In the genomic region with DNA sequence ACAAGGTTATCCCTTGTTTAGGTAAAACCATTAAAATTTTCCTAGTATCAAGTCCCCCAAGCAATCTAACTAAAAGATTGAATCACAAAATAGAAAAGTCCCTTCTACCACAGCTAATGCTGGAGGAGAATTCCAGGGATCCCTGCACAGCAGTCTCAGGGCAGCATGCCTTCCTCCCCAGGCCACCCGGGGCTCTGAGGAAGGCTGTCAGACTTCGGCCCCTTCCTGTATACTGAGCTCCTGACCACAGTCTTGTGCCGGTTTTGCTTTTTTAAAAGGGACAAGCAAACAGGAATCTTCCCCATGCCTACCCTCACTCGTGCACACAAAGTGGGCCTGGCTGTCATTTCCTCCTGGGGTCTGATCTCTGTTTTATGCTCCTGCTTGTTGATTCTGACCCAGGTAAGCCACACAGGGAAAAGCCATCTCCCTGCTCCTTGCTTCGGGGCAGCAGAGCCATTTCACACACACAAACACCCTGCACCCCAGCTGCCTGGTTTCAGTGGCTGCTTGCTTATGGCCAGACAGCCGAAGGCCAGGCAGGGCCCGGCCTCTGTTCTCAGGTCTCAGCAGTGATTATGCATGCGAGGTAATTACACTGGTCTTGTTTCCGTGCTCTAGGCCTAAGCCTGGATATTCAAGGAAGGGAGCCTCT, we compare ENCODE assay signal across 12 cellular contexts.
A peak's percentile ranks its signal among the peaks of the same experiment; 100 is the strongest.
DNase-seq lines count a peak whose midpoint lies in the region; ATAC-seq, FAIRE-seq and TF ChIP-seq lines count a peak whose summit lies in the region.
"Had no signal": no experiment of that assay in that cellular context is flagged by ENCODE, and none has a peak within 500 bp of the region (broad histone marks: within the 10 kb centered on the region; RNA-seq: fewer than 3 reads in every experiment).

No MANE protein-coding gene starts in this region.

- H4K91ac ChIP-seq in IMR-90 (ENCODE audit: insufficient read depth, low read depth, low read length): peak overlapping the region; percentile 95

- POLR2A ChIA-PET in IMR-90 (lab: Charles Lee; ENCODE audit: unreplicated experiment): interaction anchor here (0.5 kb wide), 1 partner anchor 67 kb away, joined by 6 read pairs; no protein-coding TSS in a partner anchor

- H3K4me1 ChIP-seq in IMR-90 (ENCODE audit: control insufficient read depth, insufficient read depth, low read length): peaks cover 40% of the 10 kb centered on the region
- H3K4me1 ChIP-seq in astrocyte (ENCODE audit: insufficient read depth, low read length): peaks cover 40% of the 10 kb centered on the region
- peaks cover 2 to 51% (median 32%) of the 10 kb centered on the region in 4 donors for H3K4me1 ChIP-seq in stomach

- peak overlapping the region; percentile 69 for H4K5ac ChIP-seq in IMR-90 (ENCODE audit: low read depth, low read length)

- peak overlapping the region; percentile 86 for H2BK5ac ChIP-seq in IMR-90 (ENCODE audit: low read depth, low read length, poor library complexity, severe bottlenecking)

- peaks cover 38% of the 10 kb centered on the region for H3K4me1 Mint-ChIP-seq in astrocyte (ENCODE audit: low read depth, unreplicated experiment)
- H3K4me1 Mint-ChIP-seq: T-cell had no signal

- peak overlapping the region; percentile 89 for H3K18ac ChIP-seq in IMR-90 (ENCODE audit: low read depth, low read length)

- H3K4me2 ChIP-seq in IMR-90 (ENCODE audit: low read depth, low read length) (peak overlapping the region; percentile 2; the same call in 1 of the 2 replicates), astrocyte (ENCODE audit: low read length) (peak overlapping the region; percentile 71)

- intact Hi-C loops in IMR-90 (cut with micrococcal nuclease) (loop anchor here (1.0 to 10.0 kb wide), 8 partner anchors 20 to 568 kb away; a partner anchor contains a TSS), stomach (cut with DNase I; ENCODE audit: low total_unique reads) (no loop called here)

- dilution Hi-C loops in IMR-90 (cut with HindIII; ENCODE audit: low sequenced_read_pairs, unreplicated experiment): no loop called here

- no peak for TF ChIP-seq CTCF in IMR-90 (conservative IDR thresholded peaks at IDR 0.05; ENCODE audit: low read depth, low read length)
- TF ChIP-seq CTCF in astrocyte (IDR thresholded peaks at IDR 0.05; ENCODE audit: insufficient read depth, low read depth, low read length): no peak
- TF ChIP-seq CTCF in stomach (IDR thresholded peaks at IDR 0.05): no peak

- BruUV-seq in IMR-90 (replicated peaks; lab: Mats Ljungman, UMichigan): no TSS peak

- no peaks in the 10 kb centered on the region for H3K79me1 ChIP-seq in IMR-90 (ENCODE audit: low read depth in 1 of 2, low read length in 2 of 2)

- WGBS in IMR-90 (ENCODE audit: extremely low coverage in 2 of 2, insufficient read length in 1 of 2), 2 experiments: 22% methylated on average over 8 of the region's 9 CpGs; no CpG with 5 or more reads in 1 of the 2 experiments
- 40 to 66% (median 63%) methylated on average over 9 of the region's 9 CpGs for WGBS in stomach, 5 donors

- peaks cover 2% of the 10 kb centered on the region for H3K27me3 Mint-ChIP-seq in astrocyte (ENCODE audit: low read depth, unreplicated experiment)

- H2BK15ac ChIP-seq in IMR-90 (ENCODE audit: low read depth, low read length): peak overlapping the region; percentile 90; the same call in 2 of the 3 replicates

- H3K9me1 ChIP-seq in IMR-90 (ENCODE audit: insufficient read depth, low read length): peaks cover 24% of the 10 kb centered on the region

- peak overlapping the region; percentile 96 for H2BK20ac ChIP-seq in IMR-90 (ENCODE audit: low read depth, low read length)

- H2AFZ ChIP-seq in IMR-90 (replicated peaks; ENCODE audit: low read length, poor library complexity) (peak overlapping the region; percentile 82), astrocyte (ENCODE audit: low read depth, low read length) (peak overlapping the region; percentile 66)

- peak overlapping the region; percentile 97 for H3K4ac ChIP-seq in IMR-90 (ENCODE audit: low read depth, low read length)

- H3K36me3 ChIP-seq in IMR-90 (ENCODE audit: control insufficient read depth, insufficient read depth, low read length): no peaks in the 10 kb centered on the region
- no peaks in the 10 kb centered on the region for H3K36me3 ChIP-seq in astrocyte (ENCODE audit: insufficient read depth, low read length)
- no peaks in the 10 kb centered on the region for H3K36me3 ChIP-seq in stomach
- H3K36me3 ChIP-seq: upper lobe of right lung had no signal

- no peak for TF ChIP-seq EP300 in stomach (IDR thresholded peaks at IDR 0.05)

- TF ChIP-seq POLR2A in IMR-90 (IDR thresholded peaks at IDR 0.05; ENCODE audit: low read depth, low read length) (no peak), stomach (IDR thresholded peaks at IDR 0.05) (no peak)

- H3K23ac ChIP-seq in IMR-90 (ENCODE audit: low read depth, low read length): peak overlapping the region; percentile 95

- peak overlapping the region; percentile 63 for H3K56ac ChIP-seq in IMR-90 (ENCODE audit: extremely low read depth, insufficient read depth, low read length)

- H2AK9ac ChIP-seq in IMR-90 (replicated peaks; ENCODE audit: low read depth, low read length, poor library complexity): peak overlapping the region; percentile 17

- peak overlapping the region; percentile 98 for H2BK120ac ChIP-seq in IMR-90 (ENCODE audit: low read depth, low read length)

- no peak overlapping the region for H3K4me3 Mint-ChIP-seq in astrocyte (ENCODE audit: unreplicated experiment)
- H3K4me3 Mint-ChIP-seq: T-cell had no signal

- ATAC-seq in IMR-90 (ENCODE audit: low read depth) (peak; percentile 8), GM21529 (IDR thresholded peaks at IDR 0.05; ENCODE audit: unreplicated experiment) (no peak)
- ATAC-seq: T-cell had no signal

- peak overlapping the region; percentile 71 for H2AK5ac ChIP-seq in IMR-90 (ENCODE audit: low read depth, low read length)

- no peak for FAIRE-seq in astrocyte (lab: Jason Lieb, UNC)
- FAIRE-seq: GM12892 had no signal

- peak overlapping the region; percentile 66 for H3K9ac ChIP-seq in IMR-90 (ENCODE audit: low read depth, low read length)
- peak overlapping the region; percentile 67 for H3K9ac ChIP-seq in astrocyte (ENCODE audit: low read length)

- 0 out of 2 replicates have a peak, but pooled peaks cover 3% of the 10 kb centered on the region for H4K20me1 ChIP-seq in IMR-90 (ENCODE audit: insufficient read depth, low read length)
- H4K20me1 ChIP-seq in astrocyte (ENCODE audit: insufficient read depth, low read length): no peaks in the 10 kb centered on the region

- H3K14ac ChIP-seq in IMR-90 (replicated peaks; ENCODE audit: low read depth, low read length): peak overlapping the region; percentile 96

- DNase-seq in IMR-90: no peak
- no peak for DNase-seq in astrocyte (ENCODE audit: low read depth)
- peak; percentile 77 for DNase-seq in left kidney (ENCODE audit: low read depth, low spot score)
- no peak for DNase-seq in stomach
- DNase-seq in activated T-cell treated with anti-CD3 and anti-CD28 coated beads, Interleukin-2, amount 50 U/mL, for 1 hour: no peak
- no peak for DNase-seq in UCSD-AML1 (lab: John Stamatoyannopoulos, UW; ENCODE audit: unreplicated experiment)
- DNase-seq: NCI-H1105, NCI-H526, T-cell, upper lobe of right lung had no signal

- in situ Hi-C loops in IMR-90 (cut with MboI; ENCODE audit: low sequenced_read_pairs): no loop called here

- no peak overlapping the region for H3K4me3 ChIP-seq in IMR-90 (ENCODE audit: insufficient read depth, low read depth, low read length)
- no peak overlapping the region for H3K4me3 ChIP-seq in astrocyte (ENCODE audit: insufficient read depth, low read depth, low read length)
- H3K4me3 ChIP-seq in stomach: no peak overlapping the region
- H3K4me3 ChIP-seq: upper lobe of right lung had no signal

- no peaks in the 10 kb centered on the region for H3K9me3 Mint-ChIP-seq in astrocyte (ENCODE audit: unreplicated experiment)
- H3K9me3 Mint-ChIP-seq: T-cell had no signal

- peaks cover 1% of the 10 kb centered on the region for H3K36me3 Mint-ChIP-seq in astrocyte (ENCODE audit: low read depth, unreplicated experiment)
- H3K36me3 Mint-ChIP-seq: T-cell had no signal

- H3K27me3 ChIP-seq in IMR-90 (ENCODE audit: control insufficient read depth, insufficient read depth, low read length): no peaks in the 10 kb centered on the region
- no peaks in the 10 kb centered on the region for H3K27me3 ChIP-seq in astrocyte (ENCODE audit: insufficient read depth, low read length)
- no peaks in the 10 kb centered on the region for H3K27me3 ChIP-seq in stomach
- H3K27me3 ChIP-seq: upper lobe of right lung had no signal

- H3K9me3 ChIP-seq in IMR-90 (ENCODE audit: control insufficient read depth, insufficient read depth, low read length): no peaks in the 10 kb centered on the region
- H3K9me3 ChIP-seq in astrocyte (ENCODE audit: insufficient read depth, low read depth, low read length): no peaks in the 10 kb centered on the region
- peaks cover 0 to 6% (median 0%) of the 10 kb centered on the region in 4 donors for H3K9me3 ChIP-seq in stomach
- H3K9me3 ChIP-seq: upper lobe of right lung had no signal

- CTCF ChIA-PET in IMR-90 (lab: Yijun Ruan, JAX): interaction anchor here (1.2 to 1.4 kb wide), 2 partner anchors 11 to 242 kb away, joined by 3 read pairs; no protein-coding TSS in a partner anchor

- peak overlapping the region; percentile 57 to 95 for H4K8ac ChIP-seq in IMR-90 (ENCODE audit: low read depth in 2 of 2, low read length in 2 of 2)

- no peak for TF ChIP-seq RAD21 in IMR-90 (IDR thresholded peaks at IDR 0.05; ENCODE audit: low read length)

- no peaks in the 10 kb centered on the region for H3K79me2 ChIP-seq in astrocyte (ENCODE audit: insufficient read depth, low read length)

- H3K27ac Mint-ChIP-seq in astrocyte (ENCODE audit: unreplicated experiment): peak overlapping the region; percentile 94
- H3K27ac Mint-ChIP-seq: T-cell had no signal

- H3K27ac ChIP-seq in IMR-90 (ENCODE audit: insufficient read depth, low read length) (peak overlapping the region; percentile 93), astrocyte (ENCODE audit: low read depth, low read length) (peak overlapping the region; percentile 77), stomach (peak overlapping the region in 4 of 5 donors; percentile 54 to 78 (median 66))
- H3K27ac ChIP-seq: upper lobe of right lung had no signal

TF ChIP-seq in IMR-90, 13 proteins besides CTCF, POLR2A, EP300 and RAD21:
- TF ChIP-seq MAZ (IDR thresholded peaks at IDR 0.05; ENCODE audit: borderline replicate concordance, low read depth, low read length) (no peak), MXI1 (IDR thresholded peaks at IDR 0.05; ENCODE audit: borderline replicate concordance, low read depth, low read length) (0 out of 2 replicates have a peak, but pooled peaks have one; percentile 16)
